15 cellular contexts compared by ENCODE assay signal in genomic region chr9:105911104-105911911, GRCh38.
DNase-seq lines count a peak whose midpoint lies in the region; ATAC-seq, FAIRE-seq and TF ChIP-seq lines count a peak whose summit lies in the region.
"Had no signal": no experiment of that assay in that cellular context is flagged by ENCODE, and none has a peak within 500 bp of the region (broad histone marks: within the 10 kb centered on the region; RNA-seq: fewer than 3 reads in every experiment).

No MANE protein-coding gene starts in this region.

- CTCF ChIA-PET in H1 (lab: Charles Lee; ENCODE audit: partially characterized antibody), result interaction anchor here (0.9 to 2.2 kb wide), 5 partner anchors 8 to 69 kb away, joined by 3 to 10 read pairs (median 6); no protein-coding TSS in a partner anchor

- H3K56ac ChIP-seq in H1 (replicated peaks; ENCODE audit: insufficient read length, low read depth, low read length), result no peak overlapping the region
- H3K56ac ChIP-seq in mesendoderm (ENCODE audit: low read length), result no peak overlapping the region

- TF ChIP-seq RAD21 in H1 (IDR thresholded peaks at IDR 0.05 in 1 of 2, conservative IDR thresholded peaks at IDR 0.05 in 1 of 2; ENCODE audit: low read depth in 2 of 2, low read length in 2 of 2), result no peak

- no peak for TF ChIP-seq POLR2A in H1 (IDR thresholded peaks at IDR 0.05; ENCODE audit: control extremely low read depth in 1 of 2, low read depth in 2 of 2, low read length in 2 of 2)

- H3K27me3 ChIP-seq in HUES64 (ENCODE audit: insufficient read depth, low read length), result no peaks in the 10 kb centered on the region
- H3K27me3 ChIP-seq in H1 (replicated peaks in 1 of 4; ENCODE audit: control insufficient read depth in 3 of 4, extremely low read depth in 1 of 4, insufficient read depth in 3 of 4, low read length in 3 of 4), result no peaks in the 10 kb centered on the region
- no peaks in the 10 kb centered on the region for H3K27me3 ChIP-seq in mesendoderm (ENCODE audit: insufficient read depth, low read length, poor library complexity)
- H3K27me3 ChIP-seq in osteoblast (ENCODE audit: insufficient read depth, low read length), result no peaks in the 10 kb centered on the region
- H3K27me3 ChIP-seq: tibial nerve had no signal

- H4K8ac ChIP-seq in H1 (ENCODE audit: extremely low read depth, insufficient read depth, low read length) (no peak overlapping the region), mesendoderm (ENCODE audit: low read depth, low read length) (no peak overlapping the region)

- 44% methylated on average over 5 of the region's 5 CpGs for WGBS in HUES64
- WGBS in H1 (ENCODE audit: extremely low coverage in 1 of 2, insufficient coverage in 1 of 2, insufficient read length in 1 of 2, insufficient replicate concordance in 2 of 2, low coverage in 1 of 2, low lambda C conversion rate in 2 of 2, missing lambda C conversion rate in 1 of 2), 2 experiments, result 31% methylated on average over 5 of the region's 5 CpGs; no CpG with 5 or more reads in 1 of the 2 experiments
- no CpG with 5 or more reads among the region's 5 CpGs for WGBS in mesendoderm (ENCODE audit: extremely low coverage, insufficient coverage, low lambda C conversion rate)

- no peak overlapping the region for H3K14ac ChIP-seq in H1 (ENCODE audit: insufficient read length)

- H3K9ac ChIP-seq in HUES64 (ENCODE audit: low read depth, low read length) (peak overlapping the region; percentile 65), H1 (replicated peaks in 1 of 4; ENCODE audit: extremely low read depth in 1 of 4, low read depth in 3 of 4, low read length in 3 of 4) (0 out of 7 replicates have a peak overlapping the region, but pooled peaks of 1 of the 4 experiments have one; percentile 0), mesendoderm (ENCODE audit: low read length) (no peak overlapping the region)

- H3K79me2 ChIP-seq in H1 (ENCODE audit: control insufficient read depth in 1 of 2, insufficient read depth in 2 of 2, low read length in 2 of 2), result no peaks in the 10 kb centered on the region
- no peaks in the 10 kb centered on the region for H3K79me2 ChIP-seq in mesendoderm (ENCODE audit: control insufficient read depth, insufficient read depth, low read length)
- H3K79me2 ChIP-seq in osteoblast (ENCODE audit: insufficient read depth, low read length), result no peaks in the 10 kb centered on the region

- H3K79me1 ChIP-seq in H1 (ENCODE audit: low read depth, low read length), result no peaks in the 10 kb centered on the region
- no peaks in the 10 kb centered on the region for H3K79me1 ChIP-seq in mesendoderm (ENCODE audit: low read length)

- H3K4me2 ChIP-seq in H1 (ENCODE audit: insufficient read depth in 1 of 2, low read depth in 2 of 2, low read length in 2 of 2) (peak overlapping the region; percentile 61 to 77), mesendoderm (ENCODE audit: low read length) (peak overlapping the region; percentile 10), osteoblast (ENCODE audit: insufficient read depth, low read length) (no peak overlapping the region)

- TF ChIP-seq EP300 in H1 (IDR thresholded peaks at IDR 0.05; ENCODE audit: borderline replicate concordance in 1 of 2, low read depth in 2 of 2, low read length in 2 of 2), result no peak

- no peaks in the 10 kb centered on the region; the same call in 1 of the 2 replicates for H3K23me2 ChIP-seq in H1 (ENCODE audit: low read depth, low read length)

- POLR2A ChIA-PET in H1 (lab: Charles Lee; ENCODE audit: partially characterized antibody), result interaction anchor here (0.6 to 2.2 kb wide), 6 partner anchors 10 to 123 kb away, joined by 3 to 5 read pairs (median 3); no protein-coding TSS in a partner anchor

- H3K23ac ChIP-seq in H1 (ENCODE audit: insufficient read length) (no peak overlapping the region), mesendoderm (ENCODE audit: low read length) (no peak overlapping the region)

- no peaks in the 10 kb centered on the region for H4K20me1 ChIP-seq in H1 (replicated peaks in 1 of 2; ENCODE audit: control insufficient read depth in 1 of 2, insufficient read depth in 2 of 2, low read length in 2 of 2)
- H4K20me1 ChIP-seq in osteoblast (ENCODE audit: insufficient read depth, low read length), result no peaks in the 10 kb centered on the region

- H3K4me3 ChIP-seq in AG10803 (ENCODE audit: low read length), result no peak overlapping the region
- peak overlapping the region; percentile 18 for H3K4me3 ChIP-seq in HUES64 (ENCODE audit: low read length)
- H3K4me3 ChIP-seq in H1 (ENCODE audit: extremely low read depth in 1 of 4, insufficient read depth in 2 of 4, low read depth in 3 of 4, low read length in 4 of 4), result peak overlapping the region in 1 of 4 experiments; percentile 32; a peak in 2 of 8 replicates
- H3K4me3 ChIP-seq in mesendoderm (ENCODE audit: low read length), result no peak overlapping the region
- no peak overlapping the region for H3K4me3 ChIP-seq in osteoblast (ENCODE audit: insufficient read depth, low read length)
- H3K4me3 ChIP-seq: skin epidermis, tibial nerve had no signal

- H3K27ac ChIP-seq in HUES64 (ENCODE audit: low read depth, low read length) (peak overlapping the region; percentile 97), H1 (ENCODE audit: low read depth, low read length) (peak overlapping the region; percentile 89), mesendoderm (ENCODE audit: low read depth, low read length) (peak overlapping the region; percentile 60), osteoblast (ENCODE audit: low read depth, low read length) (no peak overlapping the region)
- H3K27ac ChIP-seq: skin epidermis, tibial nerve had no signal

- H3K4me1 ChIP-seq in HUES64 (ENCODE audit: insufficient read depth, low read length) (peaks cover 46% of the 10 kb centered on the region), H1 (replicated peaks in 1 of 4; ENCODE audit: control insufficient read depth in 3 of 4, insufficient read depth in 4 of 4, low read length in 3 of 4) (peaks cover 3 to 33% (median 23%) of the 10 kb centered on the region in 4 experiments), mesendoderm (ENCODE audit: control insufficient read depth, low read depth, low read length) (peaks cover 15% of the 10 kb centered on the region), osteoblast (ENCODE audit: insufficient read depth, low read length) (peaks cover 2% of the 10 kb centered on the region)

- H3K9me3 ChIP-seq in HUES64 (ENCODE audit: insufficient read depth, low read depth, low read length) (no peaks in the 10 kb centered on the region), H1 (ENCODE audit: insufficient read depth in 2 of 2, low read depth in 1 of 2, low read length in 1 of 2) (no peaks in the 10 kb centered on the region), osteoblast (ENCODE audit: low read depth, low read length) (no peaks in the 10 kb centered on the region)
- H3K9me3 ChIP-seq: tibial nerve had no signal

- no peak for ATAC-seq in HG02884 (IDR thresholded peaks at IDR 0.05; ENCODE audit: unreplicated experiment)

- H2AFZ ChIP-seq in H1 (ENCODE audit: low read length), result peak overlapping the region; percentile 14; the same call in 1 of the 2 replicates
- no peak overlapping the region for H2AFZ ChIP-seq in osteoblast (ENCODE audit: low read length)

- H2BK120ac ChIP-seq in H1 (replicated peaks; ENCODE audit: low read depth, low read length) (no peak overlapping the region), mesendoderm (ENCODE audit: low read depth, low read length) (no peak overlapping the region)

- H2AK5ac ChIP-seq in H1 (ENCODE audit: low read depth, low read length) (peak overlapping the region; percentile 76; the same call in 1 of the 2 replicates), mesendoderm (ENCODE audit: low read length) (no peak overlapping the region)

- peak overlapping the region; percentile 61; the same call in 1 of the 2 replicates for H2BK15ac ChIP-seq in H1 (ENCODE audit: low read length)
- peak overlapping the region; percentile 21 for H2BK15ac ChIP-seq in mesendoderm (replicated peaks; ENCODE audit: low read depth)

- H3K4ac ChIP-seq in H1 (replicated peaks; ENCODE audit: insufficient read length, low read depth, low read length) (no peak overlapping the region), mesendoderm (ENCODE audit: low read depth, low read length) (no peak overlapping the region)

- peak; percentile 34 for DNase-seq in AG10803 (ENCODE audit: low read depth)
- peak in 1 of 2 experiments; percentile 41 for DNase-seq in H1 (ENCODE audit: low read depth in 1 of 2, low spot score in 2 of 2)
- peak; percentile 94 for DNase-seq in mesendoderm
- DNase-seq in effector CD8-positive, alpha-beta T cell (lab: John Stamatoyannopoulos, UW), result no peak
- no peak for DNase-seq in osteoblast (ENCODE audit: insufficient read length, low spot score, missing footprints)
- DNase-seq in SK-N-DZ (ENCODE audit: low spot score), result no peak
- DNase-seq: activated CD4-positive, alpha-beta T cell treated with anti-CD3 and anti-CD28 coated beads, Interleukin-2, amount 50 U/mL, for 4 hours; activated naive CD4-positive, alpha-beta T cell; NCI-H82 had no signal

- peak overlapping the region; percentile 89; the same call in 1 of the 2 replicates for H2BK12ac ChIP-seq in H1 (ENCODE audit: low read depth, low read length)

- H2BK5ac ChIP-seq in H1 (ENCODE audit: low read depth, low read length) (peak overlapping the region; percentile 96), mesendoderm (ENCODE audit: low read length) (no peak overlapping the region)

- peak overlapping the region; percentile 38 for H4K91ac ChIP-seq in H1 (replicated peaks; ENCODE audit: insufficient read length, low read length)

- peak; percentile 89 for FAIRE-seq in H1 (lab: Jason Lieb, UNC)
- FAIRE-seq: colon, frontal cortex had no signal

- H3K18ac ChIP-seq in H1 (ENCODE audit: extremely low read depth, low read length) (peak overlapping the region; percentile 96), mesendoderm (ENCODE audit: low read length) (no peak overlapping the region)

- no peaks in the 10 kb centered on the region for H3K36me3 ChIP-seq in HUES64 (ENCODE audit: insufficient read depth, low read length)
- no peaks in the 10 kb centered on the region; a peak in 1 of 8 replicates for H3K36me3 ChIP-seq in H1 (ENCODE audit: control insufficient read depth in 2 of 4, insufficient read depth in 4 of 4, low read length in 3 of 4)
- H3K36me3 ChIP-seq in mesendoderm (ENCODE audit: control insufficient read depth, insufficient read depth, low read length), result no peaks in the 10 kb centered on the region
- no peaks in the 10 kb centered on the region for H3K36me3 ChIP-seq in osteoblast (ENCODE audit: insufficient read depth, low read length)
- H3K36me3 ChIP-seq: tibial nerve had no signal

- peak overlapping the region; percentile 26 for H4K5ac ChIP-seq in H1 (ENCODE audit: insufficient read length, low read depth, low read length)
- H4K5ac ChIP-seq in mesendoderm (ENCODE audit: low read length), result peak overlapping the region; percentile 17

- TF ChIP-seq CTCF in AG10803 (conservative IDR thresholded peaks at IDR 0.05; ENCODE audit: low read length), result no peak
- no peak for TF ChIP-seq CTCF in H1 (IDR thresholded peaks at IDR 0.05; ENCODE audit: control extremely low read depth in 1 of 3, insufficient read depth in 1 of 3, low read depth in 1 of 3, low read length in 3 of 3)
- no peak for TF ChIP-seq CTCF in osteoblast (IDR thresholded peaks at IDR 0.05; ENCODE audit: extremely low read depth, low read depth, low read length)

- peak overlapping the region; percentile 97 for H2BK20ac ChIP-seq in H1 (ENCODE audit: low read length)

TF ChIP-seq in H1, 55 proteins besides CTCF, POLR2A, EP300 and RAD21 (continues in another document):
- no peak for TF ChIP-seq SIRT6 (IDR thresholded peaks at IDR 0.05; ENCODE audit: low read length)
- peak; percentile 84 for TF ChIP-seq SP1 (IDR thresholded peaks at IDR 0.05; ENCODE audit: low read depth, low read length)

Comparison
In these comparisons a context has a peak if more than half of its experiments do, and no peak if none do; other contexts are left out.
1. DNase-seq: peak in AG10803 (single experiment) and mesendoderm (single experiment); none in effector CD8-positive, alpha-beta T cell (single experiment), osteoblast (single experiment) and SK-N-DZ (single experiment).